ENCODE assay signal across 19 cellular contexts in the genomic region with DNA sequence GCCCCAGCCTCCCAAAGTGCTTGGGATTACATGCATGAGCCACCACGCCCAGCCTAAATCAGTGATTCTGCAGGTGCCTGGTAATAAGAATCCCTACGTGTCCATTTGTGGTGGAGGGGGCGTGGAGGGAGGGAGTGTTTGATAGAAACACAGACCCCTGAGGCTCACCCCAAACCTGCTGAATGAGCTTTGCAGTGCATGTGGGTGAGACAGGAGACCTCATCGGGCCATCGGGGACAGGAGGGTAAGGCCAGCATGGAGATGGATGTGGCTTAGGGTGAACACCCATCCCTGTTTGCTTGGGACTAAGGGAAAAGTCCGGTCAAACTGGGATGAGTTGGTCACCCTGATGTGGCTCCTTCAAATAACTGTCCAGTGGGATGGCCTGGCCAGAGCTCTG.
"Had no signal": no experiment of that assay in that cellular context is flagged by ENCODE, and none has a peak within 500 bp of the region (broad histone marks: within the 10 kb centered on the region; RNA-seq: fewer than 3 reads in every experiment).

No MANE protein-coding gene starts in this region.

- H3K27ac ChIP-seq: left ventricle myocardium inferior, parathyroid adenoma, right atrium auricular region, right lobe of liver, suprapubic skin, thoracic aorta, tibial artery, upper lobe of right lung had no signal

- H3K4me2 ChIP-seq: smooth muscle cell had no signal

- H3K4me3 ChIP-seq: left ventricle myocardium inferior, lung, right atrium auricular region, right lobe of liver, smooth muscle cell, suprapubic skin, thoracic aorta, tibial artery, upper lobe of right lung had no signal

- DNase-seq: hypothalamus; immature natural killer cell; kidney; left ventricle myocardium inferior; naive thymus-derived CD8-positive, alpha-beta T cell; occipital lobe; right lobe of liver; stimulated activated CD4-positive, alpha-beta T cell treated with anti-CD3 and anti-CD28 coated beads, Interleukin-1b, Interleukin-23, amount 100 ng/mL, for 48 hours; stimulated activated CD4-positive, alpha-beta T cell treated with anti-CD3 and anti-CD28 coated beads, Interleukin-4, amount 100 ng/mL, for 1 hour; stimulated activated naive B cell treated with anti-CD40 and anti-IgM and Interleukin-4, amounts not matched to agents 10 μg/mL and 1 μg/mL and 100 μg/mL, for 72 hours; tibial artery; trophoblast cell had no signal

- ATAC-seq: naive thymus-derived CD8-positive, alpha-beta T cell; right lobe of liver; stimulated activated naive B cell treated with anti-CD40 and anti-IgM and Interleukin-4, amounts not matched to agents 10 μg/mL and 1 μg/mL and 100 μg/mL, for 72 hours; upper lobe of right lung had no signal

- H3K36me3 ChIP-seq: left ventricle myocardium inferior, right atrium auricular region, right lobe of liver, suprapubic skin, thoracic aorta, tibial artery, upper lobe of right lung had no signal

- H3K9ac ChIP-seq: parathyroid adenoma had no signal

- H3K4me1 ChIP-seq: left ventricle myocardium inferior, parathyroid adenoma, right atrium auricular region, suprapubic skin, tibial artery, upper lobe of right lung had no signal

- H3K27me3 ChIP-seq: right atrium auricular region, right lobe of liver had no signal

- H3K9me3 ChIP-seq: right lobe of liver, thoracic aorta, upper lobe of right lung had no signal
